In the genomic region with DNA sequence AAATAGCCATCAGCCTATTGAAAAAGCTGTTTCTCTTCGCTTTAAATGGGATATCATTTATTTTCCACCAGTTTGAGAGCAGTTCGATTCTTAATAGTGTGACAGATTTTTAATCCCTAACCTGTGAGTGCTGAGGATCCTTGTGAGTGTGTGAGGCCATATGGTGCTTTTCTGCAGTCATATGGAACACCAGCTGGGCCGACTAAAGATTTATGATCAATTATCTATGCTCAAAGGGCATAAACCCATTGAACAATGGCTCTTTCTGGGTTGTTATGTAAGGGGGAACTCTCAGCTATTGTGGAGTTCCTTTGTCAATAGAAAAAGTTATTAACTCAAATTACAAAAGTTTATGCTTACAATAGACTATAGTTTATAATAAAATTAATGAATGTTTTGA, we compare ENCODE assay signal across 18 cellular contexts.
"Had no signal": no experiment of that assay in that cellular context is flagged by ENCODE, and none has a peak within 500 bp of the region (broad histone marks: within the 10 kb centered on the region; RNA-seq: fewer than 3 reads in every experiment).

No MANE protein-coding gene starts in this region.

- ATAC-seq: activated CD4-positive, CD25-positive, alpha-beta regulatory T cell treated with anti-CD3 and anti-CD28 coated beads, Interleukin-2, amount 50 U/mL, for 24 hours; activated naive CD8-positive, alpha-beta T cell treated with anti-CD3 and anti-CD28 coated beads, Interleukin-2, amount 50 U/mL, for 24 hours; gastroesophageal sphincter; heart right ventricle; left lung had no signal

- DNase-seq: activated CD4-positive, alpha-beta T cell treated with anti-CD3 and anti-CD28 coated beads, Interleukin-2, amount 50 U/mL, for 1 hour; activated CD8-positive, alpha-beta memory T cell treated with anti-CD3 and anti-CD28 coated beads for 24 hours; activated CD8-positive, alpha-beta memory T cell treated with anti-CD3 and anti-CD28 coated beads, Interleukin-2, amount 50 U/mL, for 48 hours; activated effector memory CD4-positive, alpha-beta T cell treated with Interleukin-2 at 50 U/mL for 16 hours; activated naive CD4-positive, alpha-beta T cell treated with anti-CD3 and anti-CD28 coated beads, Interleukin-2, amount 10 ng/mL, durations not matched to agents 7 days and 5 days; activated naive CD8-positive, alpha-beta T cell treated with anti-CD3 and anti-CD28 coated beads, Interleukin-2, amount 50 U/mL, for 24 hours; activated T-cell treated with anti-CD3 and anti-CD28 coated beads, Interleukin-2, amount 50 U/mL, for 48 hours; aorta; brain microvascular endothelial cell; erythroblast; heart right ventricle; left lung; nephron progenitor cell; stimulated activated CD4-positive, alpha-beta T cell treated with anti-CD3 and anti-CD28 coated beads, Interleukin-2, amount 100 ng/mL, for 24 hours; stimulated activated naive CD4-positive, alpha-beta T cell treated with Interleukin-2 at 50 U/mL for 16 hours; thyroid gland had no signal
